Comparison of ENCODE assay signal across 1 cellular context in genomic region chr19:14406645-14407331, GRCh38.
TF ChIP-seq lines count a peak whose summit lies in the region.

No MANE protein-coding gene starts in this region.

TF ChIP-seq in IMR-90, 13 proteins besides CTCF, POLR2A, EP300 and RAD21:
- no peak for TF ChIP-seq FOS (IDR thresholded peaks at IDR 0.05; ENCODE audit: low read depth, low read length)
- TF ChIP-seq MAFK (IDR thresholded peaks at IDR 0.05; ENCODE audit: low read depth, low read length): no peak
- TF ChIP-seq RFX5 (IDR thresholded peaks at IDR 0.05; ENCODE audit: low read depth, low read length): no peak
- no peak for TF ChIP-seq CHD1 (IDR thresholded peaks at IDR 0.05; ENCODE audit: low read depth, low read length)
- TF ChIP-seq, protein P1, sequence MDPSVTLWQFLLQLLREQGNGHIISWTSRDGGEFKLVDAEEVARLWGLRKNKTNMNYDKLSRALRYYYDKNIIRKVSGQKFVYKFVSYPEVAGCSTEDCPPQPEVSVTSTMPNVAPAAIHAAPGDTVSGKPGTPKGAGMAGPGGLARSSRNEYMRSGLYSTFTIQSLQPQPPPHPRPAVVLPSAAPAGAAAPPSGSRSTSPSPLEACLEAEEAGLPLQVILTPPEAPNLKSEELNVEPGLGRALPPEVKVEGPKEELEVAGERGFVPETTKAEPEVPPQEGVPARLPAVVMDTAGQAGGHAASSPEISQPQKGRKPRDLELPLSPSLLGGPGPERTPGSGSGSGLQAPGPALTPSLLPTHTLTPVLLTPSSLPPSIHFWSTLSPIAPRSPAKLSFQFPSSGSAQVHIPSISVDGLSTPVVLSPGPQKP (IDR thresholded peaks at IDR 0.05; ENCODE audit: borderline replicate concordance, low read depth, low read length): no peak
- TF ChIP-seq, protein P2, sequence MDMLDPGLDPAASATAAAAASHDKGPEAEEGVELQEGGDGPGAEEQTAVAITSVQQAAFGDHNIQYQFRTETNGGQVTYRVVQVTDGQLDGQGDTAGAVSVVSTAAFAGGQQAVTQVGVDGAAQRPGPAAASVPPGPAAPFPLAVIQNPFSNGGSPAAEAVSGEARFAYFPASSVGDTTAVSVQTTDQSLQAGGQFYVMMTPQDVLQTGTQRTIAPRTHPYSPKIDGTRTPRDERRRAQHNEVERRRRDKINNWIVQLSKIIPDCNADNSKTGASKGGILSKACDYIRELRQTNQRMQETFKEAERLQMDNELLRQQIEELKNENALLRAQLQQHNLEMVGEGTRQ (IDR thresholded peaks at IDR 0.05; ENCODE audit: low read depth, low read length): no peak
- TF ChIP-seq CEBPB (IDR thresholded peaks at IDR 0.05; ENCODE audit: low read depth, low read length): no peak
- TF ChIP-seq BHLHE40 (IDR thresholded peaks at IDR 0.05; ENCODE audit: low read depth, low read length): no peak
- TF ChIP-seq NFE2L2 (IDR thresholded peaks at IDR 0.05; ENCODE audit: low read depth, low read length): no peak
- TF ChIP-seq MAZ (IDR thresholded peaks at IDR 0.05; ENCODE audit: borderline replicate concordance, low read depth, low read length): no peak
- TF ChIP-seq MXI1 (IDR thresholded peaks at IDR 0.05; ENCODE audit: borderline replicate concordance, low read depth, low read length): no peak
- no peak for TF ChIP-seq RCOR1 (IDR thresholded peaks at IDR 0.05; ENCODE audit: insufficient replicate concordance, low read length)
- no peak for TF ChIP-seq SMC3 (IDR thresholded peaks at IDR 0.05; ENCODE audit: low read depth, low read length)
